1 cellular context compared by ENCODE assay signal in the genomic region with DNA sequence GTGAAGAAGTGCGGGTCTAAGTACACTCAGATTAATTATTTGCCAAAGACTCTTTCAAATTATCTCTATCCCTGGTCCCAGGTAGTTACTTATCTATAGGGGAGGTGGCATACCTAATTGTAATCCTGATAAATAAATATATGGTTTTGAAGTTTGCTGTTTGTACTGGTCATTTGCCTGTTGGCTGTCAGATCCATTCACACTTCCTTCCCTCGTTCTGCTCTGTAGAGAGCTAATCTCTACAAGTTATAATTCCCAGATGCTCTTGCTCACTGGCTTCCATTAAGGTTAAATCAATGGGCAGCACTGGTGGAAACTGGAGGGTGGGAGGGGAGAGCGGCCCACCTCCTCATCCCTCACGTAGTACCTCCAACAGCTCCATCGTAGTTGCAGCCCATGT.
TF ChIP-seq lines count a peak whose summit lies in the region.

No MANE protein-coding gene starts in this region.

TF ChIP-seq in IMR-90, 13 proteins besides CTCF, POLR2A, EP300 and RAD21:
- no peak for TF ChIP-seq BHLHE40 (IDR thresholded peaks at IDR 0.05; ENCODE audit: low read depth, low read length)
- no peak for TF ChIP-seq RFX5 (IDR thresholded peaks at IDR 0.05; ENCODE audit: low read depth, low read length)
- no peak for TF ChIP-seq NFE2L2 (IDR thresholded peaks at IDR 0.05; ENCODE audit: low read depth, low read length)
- TF ChIP-seq MXI1 (IDR thresholded peaks at IDR 0.05; ENCODE audit: borderline replicate concordance, low read depth, low read length) = no peak
- TF ChIP-seq CHD1 (IDR thresholded peaks at IDR 0.05; ENCODE audit: low read depth, low read length) = no peak
- TF ChIP-seq MAFK (IDR thresholded peaks at IDR 0.05; ENCODE audit: low read depth, low read length) = no peak
- TF ChIP-seq SMC3 (IDR thresholded peaks at IDR 0.05; ENCODE audit: low read depth, low read length) = no peak
- TF ChIP-seq CEBPB (IDR thresholded peaks at IDR 0.05; ENCODE audit: low read depth, low read length) = no peak
- TF ChIP-seq FOS (IDR thresholded peaks at IDR 0.05; ENCODE audit: low read depth, low read length) = no peak
- TF ChIP-seq, protein P1, sequence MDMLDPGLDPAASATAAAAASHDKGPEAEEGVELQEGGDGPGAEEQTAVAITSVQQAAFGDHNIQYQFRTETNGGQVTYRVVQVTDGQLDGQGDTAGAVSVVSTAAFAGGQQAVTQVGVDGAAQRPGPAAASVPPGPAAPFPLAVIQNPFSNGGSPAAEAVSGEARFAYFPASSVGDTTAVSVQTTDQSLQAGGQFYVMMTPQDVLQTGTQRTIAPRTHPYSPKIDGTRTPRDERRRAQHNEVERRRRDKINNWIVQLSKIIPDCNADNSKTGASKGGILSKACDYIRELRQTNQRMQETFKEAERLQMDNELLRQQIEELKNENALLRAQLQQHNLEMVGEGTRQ (IDR thresholded peaks at IDR 0.05; ENCODE audit: low read depth, low read length) = no peak
- TF ChIP-seq MAZ (IDR thresholded peaks at IDR 0.05; ENCODE audit: borderline replicate concordance, low read depth, low read length) = no peak
- TF ChIP-seq, protein P2, sequence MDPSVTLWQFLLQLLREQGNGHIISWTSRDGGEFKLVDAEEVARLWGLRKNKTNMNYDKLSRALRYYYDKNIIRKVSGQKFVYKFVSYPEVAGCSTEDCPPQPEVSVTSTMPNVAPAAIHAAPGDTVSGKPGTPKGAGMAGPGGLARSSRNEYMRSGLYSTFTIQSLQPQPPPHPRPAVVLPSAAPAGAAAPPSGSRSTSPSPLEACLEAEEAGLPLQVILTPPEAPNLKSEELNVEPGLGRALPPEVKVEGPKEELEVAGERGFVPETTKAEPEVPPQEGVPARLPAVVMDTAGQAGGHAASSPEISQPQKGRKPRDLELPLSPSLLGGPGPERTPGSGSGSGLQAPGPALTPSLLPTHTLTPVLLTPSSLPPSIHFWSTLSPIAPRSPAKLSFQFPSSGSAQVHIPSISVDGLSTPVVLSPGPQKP (IDR thresholded peaks at IDR 0.05; ENCODE audit: borderline replicate concordance, low read depth, low read length) = no peak
- TF ChIP-seq RCOR1 (IDR thresholded peaks at IDR 0.05; ENCODE audit: insufficient replicate concordance, low read length) = no peak
